12 cellular contexts compared by ENCODE assay signal in genomic region chr10:61452229-61452651, GRCh38. TPM values are rescaled to one million over a fixed set of nuclear protein-coding genes. Genes with fewer than 3 reads are reported as not detected.
DNase-seq lines count a peak whose midpoint lies in the region; ATAC-seq, FAIRE-seq and TF ChIP-seq lines count a peak whose summit lies in the region.
"Had no signal": no experiment of that assay in that cellular context is flagged by ENCODE, and none has a peak within 500 bp of the region (broad histone marks: within the 10 kb centered on the region; RNA-seq: fewer than 3 reads in every experiment).

No MANE protein-coding gene starts in this region.

- no peak for FAIRE-seq in small intestine (lab: Jason Lieb, UNC)

- no peak overlapping the region for H3K27ac ChIP-seq in ascending aorta
- H3K27ac ChIP-seq in small intestine (ENCODE audit: low read depth in 1 of 2, low read length in 1 of 2) = peak overlapping the region in 1 of 2 donors; percentile 63
- H3K27ac ChIP-seq: 22Rv1, HL-60, neutrophil had no signal

- WGBS in small intestine, 3 donors = 2 to 16% (median 4%) methylated on average over 24 of the region's 24 CpGs
- WGBS in lower leg skin, 2 donors = 5 to 26% methylated on average over 22 to 24 of the region's 24 CpGs

- ATAC-seq in HG03175 (IDR thresholded peaks at IDR 0.05; ENCODE audit: unreplicated experiment) = no peak

- H3K9me3 ChIP-seq in ascending aorta (no peaks in the 10 kb centered on the region), small intestine (ENCODE audit: control insufficient read depth, low read depth) (no peaks in the 10 kb centered on the region)
- H3K9me3 ChIP-seq: neutrophil had no signal

- H3K4me3 ChIP-seq in ascending aorta (peak overlapping the region; percentile 68 to 75), small intestine (ENCODE audit: low read depth in 1 of 2, low read length in 2 of 2) (peak overlapping the region; percentile 14 to 29), lower leg skin (ENCODE audit: low read depth, poor library complexity, severe bottlenecking) (no peak overlapping the region)

- no peak for TF ChIP-seq CTCF in ascending aorta (IDR thresholded peaks at IDR 0.05)
- TF ChIP-seq CTCF in lower leg skin (IDR thresholded peaks at IDR 0.05) = no peak

- no peak for TF ChIP-seq POLR2A in lower leg skin (IDR thresholded peaks at IDR 0.05)

- intact Hi-C loops in ascending aorta (cut with DNase I) (no loop called here), lower leg skin (cut with DNase I; ENCODE audit: low total_unique reads) (no loop called here)

- H3K27me3 ChIP-seq in ascending aorta (no peaks in the 10 kb centered on the region), small intestine (ENCODE audit: control insufficient read depth in 2 of 2, insufficient read depth in 2 of 2, low read length in 2 of 2) (peaks cover 0 to 9% of the 10 kb centered on the region in 2 donors)

- DNase-seq in DMS 273 (lab: John Stamatoyannopoulos, UW; ENCODE audit: unreplicated experiment) (peak; percentile 19), DMS 273 treated with DMSO at 0.1 percent for 48 hours (lab: John Stamatoyannopoulos, UW) (no peak), ascending aorta (ENCODE audit: low spot score in 2 of 2) (no peak), iPS-NIHi7 (ENCODE audit: extremely low spot score) (peak; percentile 45), small intestine (no peak), OCI-M1 (lab: John Stamatoyannopoulos, UW) (no peak), lower leg skin (ENCODE audit: low spot score in 2 of 2) (no peak)
- DNase-seq: SHP77 had no signal

- no peaks in the 10 kb centered on the region for H3K36me3 ChIP-seq in ascending aorta
- no peaks in the 10 kb centered on the region for H3K36me3 ChIP-seq in small intestine (ENCODE audit: control insufficient read depth in 2 of 2, insufficient read depth in 2 of 2, low read length in 2 of 2)
- H3K36me3 ChIP-seq: neutrophil had no signal

- H3K4me1 ChIP-seq in ascending aorta (peaks cover 0 to 14% of the 10 kb centered on the region in 2 donors), small intestine (ENCODE audit: control insufficient read depth in 2 of 2, insufficient read depth in 1 of 2, low read depth in 1 of 2, low read length in 1 of 2) (peaks cover 0 to 6% of the 10 kb centered on the region in 2 donors)

RNA-seq across cellular contexts. Expression of gene TMEM26, which starts 0.9 kb away (rescaled TPM):
- not detected for total RNA-seq in ascending aorta
- 1 to 10 TPM in 1 of 3 donors, under 1 TPM in 1, not detected in 1; 0.33 to 1.9 TPM for polyA plus RNA-seq in small intestine
- under 1 TPM in 2 of 4 donors, not detected in 2; 0.03 to 0.07 TPM for total RNA-seq in lower leg skin

Comparison
In these comparisons a context has a peak if more than half of its experiments do, and no peak if none do; other contexts are left out.
1. DNase-seq: peak in DMS 273 (single experiment) and iPS-NIHi7 (single experiment); none in DMS 273 treated with DMSO at 0.1 percent for 48 hours (single experiment), ascending aorta (0 of 2), small intestine (single experiment), OCI-M1 (single experiment) and lower leg skin (0 of 2).